In genomic region chr6:75418233-75418632, GRCh38 we compare ENCODE assay signal across 11 cellular contexts.
DNase-seq lines count a peak whose midpoint lies in the region; ATAC-seq, FAIRE-seq and TF ChIP-seq lines count a peak whose summit lies in the region.
"Had no signal": no experiment of that assay in that cellular context is flagged by ENCODE, and none has a peak within 500 bp of the region (broad histone marks: within the 10 kb centered on the region; RNA-seq: fewer than 3 reads in every experiment).

No MANE protein-coding gene starts in this region.

- TF ChIP-seq EP300 in A549 (IDR thresholded peaks at IDR 0.05) (peak; percentile 81 to 82; a peak in 3 of 5 replicates), suprapubic skin (IDR thresholded peaks at IDR 0.05) (no peak)

- FAIRE-seq in A549 (lab: Jason Lieb, UNC) (peak; percentile 80), bronchial epithelial cell (lab: Jason Lieb, UNC) (no peak)

- DNase-seq in A549 (ENCODE audit: low read depth in 1 of 2, low spot score in 1 of 2) (peak; percentile 49 to 91), bronchial epithelial cell (ENCODE audit: low read depth) (peak; percentile 90), amniotic stem cell (lab: John Stamatoyannopoulos, UW) (no peak), SJCRH30 (no peak), suprapubic skin (ENCODE audit: low spot score in 2 of 2) (no peak), AG08396 (ENCODE audit: low spot score) (no peak)
- DNase-seq: BE2C; effector CD8-positive, alpha-beta T cell had no signal

- TF ChIP-seq CTCF in A549 (IDR thresholded peaks at IDR 0.05), result no peak
- TF ChIP-seq CTCF in bronchial epithelial cell (IDR thresholded peaks at IDR 0.05; ENCODE audit: insufficient read depth, low read length, severe bottlenecking), result no peak
- no peak for TF ChIP-seq CTCF in suprapubic skin (IDR thresholded peaks at IDR 0.05)

- peaks cover 83% of the 10 kb centered on the region for H3K4me1 ChIP-seq in A549
- peaks cover 5% of the 10 kb centered on the region for H3K4me1 ChIP-seq in SJCRH30
- peaks cover 3% of the 10 kb centered on the region for H3K4me1 ChIP-seq in suprapubic skin
- H3K4me1 ChIP-seq: BE2C had no signal

- POLR2A ChIA-PET in A549 (lab: Yijun Ruan, JAX), result no interaction called here

- TF ChIP-seq RAD21 in A549 (conservative IDR thresholded peaks at IDR 0.05 in 1 of 2, IDR thresholded peaks at IDR 0.05 in 1 of 2), result peak in 1 of 2 experiments; percentile 15; a peak in 1 of 5 replicates

- H3K36me3 ChIP-seq in bronchial epithelial cell (ENCODE audit: control insufficient read depth, insufficient read depth, low read length) (no peaks in the 10 kb centered on the region), SJCRH30 (no peaks in the 10 kb centered on the region), suprapubic skin (no peaks in the 10 kb centered on the region)
- H3K36me3 ChIP-seq: BE2C had no signal

- H3K27me3 ChIP-seq in bronchial epithelial cell (ENCODE audit: control insufficient read depth, insufficient read depth, low read length) (no peaks in the 10 kb centered on the region), SJCRH30 (peaks cover 5% of the 10 kb centered on the region; the same call in 1 of the 2 replicates), suprapubic skin (no peaks in the 10 kb centered on the region)
- H3K27me3 ChIP-seq: BE2C had no signal

- H3K9me3 ChIP-seq in A549 (no peaks in the 10 kb centered on the region), SJCRH30 (replicated peaks) (no peaks in the 10 kb centered on the region), suprapubic skin (no peaks in the 10 kb centered on the region)
- H3K9me3 ChIP-seq: BE2C had no signal

- peak overlapping the region; percentile 89 to 91 for H3K27ac ChIP-seq in A549
- no peak overlapping the region for H3K27ac ChIP-seq in SJCRH30
- H3K27ac ChIP-seq in suprapubic skin, result no peak overlapping the region
- H3K27ac ChIP-seq: KMS-11 had no signal

- ATAC-seq in A549 (peak; percentile 71 to 87; a peak in 5 of 6 replicates), GM19397 (IDR thresholded peaks at IDR 0.05; ENCODE audit: unreplicated experiment) (peak; percentile 69), HG03354 (IDR thresholded peaks at IDR 0.05; ENCODE audit: poor library complexity, severe bottlenecking, unreplicated experiment) (peak; percentile 95)

- H3K4me3 ChIP-seq in A549, result no peak overlapping the region
- no peak overlapping the region for H3K4me3 ChIP-seq in bronchial epithelial cell (ENCODE audit: low read depth, low read length)
- no peak overlapping the region for H3K4me3 ChIP-seq in SJCRH30
- no peak overlapping the region for H3K4me3 ChIP-seq in suprapubic skin

- H3K4me2 ChIP-seq in A549, result peak overlapping the region; percentile 75
- H3K4me2 ChIP-seq: KMS-11 had no signal

- TF ChIP-seq POLR2A in A549 (IDR thresholded peaks at IDR 0.05; ENCODE audit: low read length), result no peak
- no peak for TF ChIP-seq POLR2A in suprapubic skin (IDR thresholded peaks at IDR 0.05)

- CTCF ChIA-PET in A549 (lab: Yijun Ruan, JAX), result interaction anchor here (1.7 kb wide), 1 partner anchor 50 kb away, joined by 7 read pairs; no protein-coding TSS in a partner anchor

TF ChIP-seq in A549, 52 proteins besides CTCF, POLR2A, EP300 and RAD21 (continues in another document):
- TF ChIP-seq USF2 (IDR thresholded peaks at IDR 0.05) (no peak), MAX (IDR thresholded peaks at IDR 0.05) (peak; percentile 19; the same call in 1 of the 2 replicates), NR3C1 (IDR thresholded peaks at IDR 0.05) (no peak), HEYL (CRISPR knock-in tag; IDR thresholded peaks at IDR 0.05) (no peak), SMC3 (IDR thresholded peaks at IDR 0.05) (peak; percentile 39; the same call in 2 of the 3 replicates), CHD2 (IDR thresholded peaks at IDR 0.05; ENCODE audit: low read length, partially characterized antibody) (no peak), EHF (CRISPR knock-in tag; IDR thresholded peaks at IDR 0.05) (no peak), GATA3 (IDR thresholded peaks at IDR 0.05; ENCODE audit: borderline replicate concordance) (peak; percentile 89), ESRRA (IDR thresholded peaks at IDR 0.05; ENCODE audit: borderline replicate concordance, low read length) (no peak), PBX3 (IDR thresholded peaks at IDR 0.05) (no peak), REST (IDR thresholded peaks at IDR 0.05) (no peak), TP53 (CRISPR knock-in tag; IDR thresholded peaks at IDR 0.05) (no peak), EHMT2 (IDR thresholded peaks at IDR 0.05; ENCODE audit: low read depth) (no peak), HOXB13 (CRISPR knock-in tag; IDR thresholded peaks at IDR 0.05; ENCODE audit: low read depth) (no peak), HOXB5 (CRISPR knock-in tag; IDR thresholded peaks at IDR 0.05) (no peak), ELK1 (IDR thresholded peaks at IDR 0.05; ENCODE audit: low read depth, low read length) (no peak), KDM1A (IDR thresholded peaks at IDR 0.05; ENCODE audit: low read depth) (no peak), MAFK (IDR thresholded peaks at IDR 0.05; ENCODE audit: partially characterized antibody) (peak; percentile 98), HDAC2 (IDR thresholded peaks at IDR 0.05) (no peak), ZNF302 (CRISPR knock-in tag; IDR thresholded peaks at IDR 0.05) (no peak), PHF8 (IDR thresholded peaks at IDR 0.05; ENCODE audit: borderline replicate concordance, low read depth) (no peak), TFCP2L1 (CRISPR knock-in tag; IDR thresholded peaks at IDR 0.05) (no peak), KDM5A (IDR thresholded peaks at IDR 0.05) (no peak), E2F6 (IDR thresholded peaks at IDR 0.05; ENCODE audit: borderline replicate concordance, low read depth) (no peak)

Comparison
In these comparisons a context has a peak if more than half of its experiments do, and no peak if none do; other contexts are left out.
1. DNase-seq: peak in A549 (2 of 2) and bronchial epithelial cell (single experiment); none in amniotic stem cell (single experiment), SJCRH30 (0 of 2), suprapubic skin (0 of 2) and AG08396 (single experiment).
2. H3K27ac ChIP-seq: peak in A549 (2 of 2); none in SJCRH30 (single experiment) and suprapubic skin (single experiment).
3. Peak in every context shown above with its lines, with median percentiles within 50 percentile points of each other: ATAC-seq.